15 cellular contexts compared by ENCODE assay signal in the genomic region with DNA sequence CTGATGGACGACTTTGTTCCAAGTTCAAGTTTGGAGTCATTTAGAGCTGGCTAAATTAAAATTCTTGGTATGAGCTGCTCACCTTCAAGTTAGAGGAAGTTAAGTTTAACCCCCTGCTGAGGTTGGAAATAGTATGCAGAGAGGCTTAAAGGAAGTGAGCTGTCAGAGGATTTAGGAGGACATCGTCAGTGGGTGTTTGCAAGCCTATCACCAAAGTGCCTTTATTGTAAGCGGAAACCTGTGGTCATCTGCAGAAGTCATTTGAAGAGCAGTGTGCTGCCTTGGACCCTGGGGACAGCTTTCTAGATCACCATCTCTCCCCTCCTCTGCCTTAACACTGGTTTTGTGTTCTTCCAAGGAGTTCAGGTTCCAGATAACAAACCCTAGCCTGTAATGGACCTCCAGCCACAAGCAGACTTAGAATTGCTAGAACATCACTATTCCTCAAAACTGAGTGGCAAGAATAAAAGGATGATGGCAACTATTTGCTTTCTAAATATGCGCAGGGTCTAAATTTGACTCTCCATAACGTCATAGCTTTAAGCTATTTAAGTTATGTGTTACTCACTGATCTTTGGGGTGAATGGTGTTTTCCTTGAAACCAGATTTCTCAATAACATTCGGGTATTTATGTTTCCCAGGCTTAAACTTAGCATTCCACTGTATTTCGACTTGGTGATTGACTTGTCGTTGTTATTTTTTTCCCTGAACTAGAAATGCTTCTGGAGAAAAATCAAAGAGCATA.
A peak's percentile ranks its signal among the peaks of the same experiment; 100 is the strongest.
DNase-seq lines count a peak whose midpoint lies in the region; ATAC-seq and TF ChIP-seq lines count a peak whose summit lies in the region.
"Had no signal": no experiment of that assay in that cellular context is flagged by ENCODE, and none has a peak within 500 bp of the region (broad histone marks: within the 10 kb centered on the region; RNA-seq: fewer than 3 reads in every experiment).

No MANE protein-coding gene starts in this region.

- no peaks in the 10 kb centered on the region for H3K4me1 ChIP-seq in mucosa of descending colon (ENCODE audit: low read depth)
- H3K4me1 ChIP-seq: psoas muscle had no signal

- peak; percentile 2 for DNase-seq in GM12865 (ENCODE audit: low read depth)
- peak; percentile 48 for DNase-seq in NB4 (ENCODE audit: low read depth)
- DNase-seq in dedifferentiated amniotic fluid mesenchymal stem cell (ENCODE audit: extremely low spot score): peak; percentile 67
- peak; percentile 49 for DNase-seq in renal cortical epithelial cell (ENCODE audit: low read depth)
- DNase-seq in lower leg skin (ENCODE audit: low spot score in 2 of 2): no peak
- no peak for DNase-seq in mucosa of descending colon
- no peak for DNase-seq in activated effector memory CD4-positive, alpha-beta T cell treated with Interleukin-2 at 50 U/mL for 16 hours
- DNase-seq: CD4-positive, CD25-positive, alpha-beta regulatory T cell; NCI-H2171; psoas muscle; stimulated activated CD4-positive, alpha-beta T cell treated with anti-CD3 and anti-CD28 coated beads, Interleukin-4, amount 100 ng/mL, for 24 hours; stimulated activated naive CD8-positive, alpha-beta T cell treated with anti-CD3 and anti-CD28 coated beads, Interleukin-15, amount 100 ng/mL, for 72 hours; T-cell had no signal

- no peaks in the 10 kb centered on the region for H3K36me3 ChIP-seq in mucosa of descending colon (ENCODE audit: low read depth)
- H3K36me3 ChIP-seq: cardiac muscle cell had no signal

- H3K4me3 ChIP-seq in GM12865 (ENCODE audit: low read depth, low read length) (no peak overlapping the region), NB4 (ENCODE audit: low read depth, low read length) (no peak overlapping the region), lower leg skin (ENCODE audit: low read depth, poor library complexity, severe bottlenecking) (no peak overlapping the region), mucosa of descending colon (no peak overlapping the region)
- H3K4me3 ChIP-seq: cardiac muscle cell, psoas muscle had no signal

- 67 to 72% methylated on average over 8 of the region's 8 CpGs for WGBS in lower leg skin, 2 donors

- intact Hi-C loops in lower leg skin (cut with DNase I; ENCODE audit: low total_unique reads): no loop called here
- intact Hi-C loops in mucosa of descending colon (cut with DNase I, micrococcal nuclease): no loop called here

- TF ChIP-seq CTCF in GM12865 (IDR thresholded peaks at IDR 0.05; ENCODE audit: insufficient read depth, low read depth, low read length, missing control alignments): no peak
- TF ChIP-seq CTCF in NB4 (IDR thresholded peaks at IDR 0.05; ENCODE audit: low read depth, low read length): no peak
- TF ChIP-seq CTCF in lower leg skin (IDR thresholded peaks at IDR 0.05): no peak
- TF ChIP-seq CTCF in mucosa of descending colon (IDR thresholded peaks at IDR 0.05): no peak

- TF ChIP-seq POLR2A in NB4 (IDR thresholded peaks at IDR 0.05; ENCODE audit: extremely low read depth, insufficient read length) (no peak), lower leg skin (IDR thresholded peaks at IDR 0.05) (no peak)

- no peaks in the 10 kb centered on the region for H3K9me3 ChIP-seq in mucosa of descending colon
- H3K9me3 ChIP-seq: psoas muscle had no signal

- no peak for ATAC-seq in HG03354 (IDR thresholded peaks at IDR 0.05; ENCODE audit: poor library complexity, severe bottlenecking, unreplicated experiment)
- ATAC-seq in mucosa of descending colon: no peak
- ATAC-seq: psoas muscle; stimulated activated naive CD8-positive, alpha-beta T cell treated with anti-CD3 and anti-CD28 coated beads, Interleukin-15, amount 100 ng/mL, for 72 hours; T-cell had no signal

Comparison
In these comparisons a context has a peak if more than half of its experiments do, and no peak if none do; other contexts are left out.
1. DNase-seq: peak in GM12865 (single experiment), NB4 (single experiment), dedifferentiated amniotic fluid mesenchymal stem cell (single experiment) and renal cortical epithelial cell (single experiment); none in lower leg skin (0 of 2), mucosa of descending colon (0 of 3) and activated effector memory CD4-positive, alpha-beta T cell treated with Interleukin-2 at 50 U/mL for 16 hours (single experiment).